Comparison of ENCODE assay signal across 1 cellular context in the genomic region with DNA sequence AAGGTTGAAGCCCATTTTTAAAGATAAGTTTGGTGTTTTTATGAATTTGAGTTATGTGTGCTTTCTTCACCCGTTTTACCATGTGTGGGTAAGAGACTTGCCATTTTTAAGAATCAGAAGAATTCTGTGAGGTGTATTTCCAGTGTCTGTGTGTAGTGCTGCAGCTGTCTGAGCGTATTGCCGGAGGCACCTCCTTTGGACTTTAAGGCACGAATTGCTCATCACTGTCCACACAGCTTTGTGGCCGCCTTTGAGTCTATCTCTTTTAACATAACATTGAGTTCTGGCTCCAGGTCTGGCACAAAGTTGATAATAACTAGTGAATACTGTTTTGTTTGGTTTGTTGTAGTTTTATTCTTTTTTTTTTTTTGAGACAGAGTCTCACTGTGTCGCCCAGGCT.
TF ChIP-seq lines count a peak whose summit lies in the region.

No MANE protein-coding gene starts in this region.

TF ChIP-seq in IMR-90, 13 proteins besides CTCF, POLR2A, EP300 and RAD21 (continued from another document):
- TF ChIP-seq, protein P1, sequence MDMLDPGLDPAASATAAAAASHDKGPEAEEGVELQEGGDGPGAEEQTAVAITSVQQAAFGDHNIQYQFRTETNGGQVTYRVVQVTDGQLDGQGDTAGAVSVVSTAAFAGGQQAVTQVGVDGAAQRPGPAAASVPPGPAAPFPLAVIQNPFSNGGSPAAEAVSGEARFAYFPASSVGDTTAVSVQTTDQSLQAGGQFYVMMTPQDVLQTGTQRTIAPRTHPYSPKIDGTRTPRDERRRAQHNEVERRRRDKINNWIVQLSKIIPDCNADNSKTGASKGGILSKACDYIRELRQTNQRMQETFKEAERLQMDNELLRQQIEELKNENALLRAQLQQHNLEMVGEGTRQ (IDR thresholded peaks at IDR 0.05; ENCODE audit: low read depth, low read length), result no peak
- TF ChIP-seq FOS (IDR thresholded peaks at IDR 0.05; ENCODE audit: low read depth, low read length), result no peak
- TF ChIP-seq, protein P2, sequence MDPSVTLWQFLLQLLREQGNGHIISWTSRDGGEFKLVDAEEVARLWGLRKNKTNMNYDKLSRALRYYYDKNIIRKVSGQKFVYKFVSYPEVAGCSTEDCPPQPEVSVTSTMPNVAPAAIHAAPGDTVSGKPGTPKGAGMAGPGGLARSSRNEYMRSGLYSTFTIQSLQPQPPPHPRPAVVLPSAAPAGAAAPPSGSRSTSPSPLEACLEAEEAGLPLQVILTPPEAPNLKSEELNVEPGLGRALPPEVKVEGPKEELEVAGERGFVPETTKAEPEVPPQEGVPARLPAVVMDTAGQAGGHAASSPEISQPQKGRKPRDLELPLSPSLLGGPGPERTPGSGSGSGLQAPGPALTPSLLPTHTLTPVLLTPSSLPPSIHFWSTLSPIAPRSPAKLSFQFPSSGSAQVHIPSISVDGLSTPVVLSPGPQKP (IDR thresholded peaks at IDR 0.05; ENCODE audit: borderline replicate concordance, low read depth, low read length), result no peak
- TF ChIP-seq RFX5 (IDR thresholded peaks at IDR 0.05; ENCODE audit: low read depth, low read length), result no peak
- TF ChIP-seq CEBPB (IDR thresholded peaks at IDR 0.05; ENCODE audit: low read depth, low read length), result no peak
- no peak for TF ChIP-seq SMC3 (IDR thresholded peaks at IDR 0.05; ENCODE audit: low read depth, low read length)
- no peak for TF ChIP-seq MAFK (IDR thresholded peaks at IDR 0.05; ENCODE audit: low read depth, low read length)
- TF ChIP-seq CHD1 (IDR thresholded peaks at IDR 0.05; ENCODE audit: low read depth, low read length), result no peak
- no peak for TF ChIP-seq MXI1 (IDR thresholded peaks at IDR 0.05; ENCODE audit: borderline replicate concordance, low read depth, low read length)
- TF ChIP-seq NFE2L2 (IDR thresholded peaks at IDR 0.05; ENCODE audit: low read depth, low read length), result no peak
- TF ChIP-seq BHLHE40 (IDR thresholded peaks at IDR 0.05; ENCODE audit: low read depth, low read length), result no peak
- no peak for TF ChIP-seq RCOR1 (IDR thresholded peaks at IDR 0.05; ENCODE audit: insufficient replicate concordance, low read length)
